Comparison of ENCODE assay signal across 1 cellular context in genomic region chr6:30763618-30764489, GRCh38.
TF ChIP-seq lines count a peak whose summit lies in the region.

No MANE protein-coding gene starts in this region.

TF ChIP-seq in HepG2, 621 proteins besides CTCF, POLR2A, EP300 and RAD21 (continued from another document and continues in another):
- TF ChIP-seq ZNF629 (CRISPR knock-in tag; conservative IDR thresholded peaks at IDR 0.05) (peak; percentile 75; the same call in 1 of the 2 replicates), KMT2A (CRISPR knock-in tag; IDR thresholded peaks at IDR 0.05) (no peak; the same call in 1 of the 2 replicates), RARA (CRISPR knock-in tag; IDR thresholded peaks at IDR 0.05) (peak; percentile 97), TGIF2 (CRISPR knock-in tag; IDR thresholded peaks at IDR 0.05) (peak; percentile 48; the same call in 1 of the 2 replicates), ZNF484 (CRISPR knock-in tag; IDR thresholded peaks at IDR 0.05; ENCODE audit: borderline replicate concordance, low read depth) (no peak), ZNF337 (CRISPR knock-in tag; IDR thresholded peaks at IDR 0.05; ENCODE audit: borderline replicate concordance, low read depth) (peak; percentile 78), ZNF572 (CRISPR knock-in tag; IDR thresholded peaks at IDR 0.05) (peak; percentile 79), KDM5B (CRISPR knock-in tag; IDR thresholded peaks at IDR 0.05; ENCODE audit: borderline replicate concordance) (peak; percentile 37; the same call in 1 of the 2 replicates), ZFP36L2 (CRISPR knock-in tag; IDR thresholded peaks at IDR 0.05) (no peak), SOX5 (CRISPR knock-in tag; IDR thresholded peaks at IDR 0.05; ENCODE audit: borderline replicate concordance) (peak; percentile 98), MLX (CRISPR knock-in tag; IDR thresholded peaks at IDR 0.05) (peak; percentile 85), SIX4 (CRISPR knock-in tag; IDR thresholded peaks at IDR 0.05) (peak; percentile 53; the same call in 1 of the 2 replicates), ZGPAT (CRISPR knock-in tag; IDR thresholded peaks at IDR 0.05) (peak; percentile 91), IRF9 (CRISPR knock-in tag; IDR thresholded peaks at IDR 0.05; ENCODE audit: borderline replicate concordance) (peak; percentile 64; the same call in 1 of the 2 replicates), HNF4G (IDR thresholded peaks at IDR 0.05; ENCODE audit: borderline replicate concordance, low read depth, low read length) (peak; percentile 80), HNF4G (CRISPR knock-in tag; IDR thresholded peaks at IDR 0.05; ENCODE audit: borderline replicate concordance, low read depth) (peak; percentile 82; the same call in 1 of the 2 replicates), MED8 (CRISPR knock-in tag; IDR thresholded peaks at IDR 0.05; ENCODE audit: insufficient replicate concordance) (peak; percentile 96), ZNF503 (CRISPR knock-in tag; IDR thresholded peaks at IDR 0.05) (peak; percentile 3), RORA (CRISPR knock-in tag; IDR thresholded peaks at IDR 0.05) (0 out of 2 replicates have a peak, but pooled peaks have one; percentile 38), HNRNPH1 (optimal IDR thresholded peaks at IDR 0.05; ENCODE audit: low read depth, low read length) (no peak), DMTF1 (CRISPR knock-in tag; IDR thresholded peaks at IDR 0.05) (no peak), THRA (CRISPR knock-in tag; IDR thresholded peaks at IDR 0.05; ENCODE audit: borderline replicate concordance) (peak; percentile 83; the same call in 1 of the 2 replicates), HNRNPL (IDR thresholded peaks at IDR 0.05; ENCODE audit: low read depth, low read length) (no peak), ZFP90 (CRISPR knock-in tag; IDR thresholded peaks at IDR 0.05; ENCODE audit: borderline replicate concordance) (peak; percentile 30; the same call in 1 of the 2 replicates), ONECUT2 (CRISPR knock-in tag; IDR thresholded peaks at IDR 0.05) (peak; percentile 37; the same call in 1 of the 2 replicates), PAX8 (CRISPR knock-in tag; IDR thresholded peaks at IDR 0.05; ENCODE audit: borderline replicate concordance) (no peak), RARG (CRISPR knock-in tag; IDR thresholded peaks at IDR 0.05; ENCODE audit: low read depth) (no peak), NFE2L1 (CRISPR knock-in tag; IDR thresholded peaks at IDR 0.05; ENCODE audit: borderline replicate concordance) (no peak; the same call in 1 of the 2 replicates), RELA (CRISPR knock-in tag; IDR thresholded peaks at IDR 0.05) (peak; percentile 34; the same call in 1 of the 2 replicates), ERF (CRISPR knock-in tag; IDR thresholded peaks at IDR 0.05) (peak; percentile 91), RFX3 (CRISPR knock-in tag; IDR thresholded peaks at IDR 0.05) (no peak), SMAD9 (CRISPR knock-in tag; IDR thresholded peaks at IDR 0.05) (no peak), ATAD3A (CRISPR knock-in tag; IDR thresholded peaks at IDR 0.05) (no peak), PATZ1 (CRISPR knock-in tag; IDR thresholded peaks at IDR 0.05) (peak; percentile 89), GATAD1 (CRISPR knock-in tag; IDR thresholded peaks at IDR 0.05) (no peak; the same call in none of the 2 replicates), SKI (IDR thresholded peaks at IDR 0.05; ENCODE audit: partially characterized antibody) (peak; percentile 89), NR3C1 (CRISPR knock-in tag; IDR thresholded peaks at IDR 0.05) (no peak), KLF13 (CRISPR knock-in tag; IDR thresholded peaks at IDR 0.05) (0 out of 2 replicates have a peak, but pooled peaks have one; percentile 41), POGZ (CRISPR knock-in tag; IDR thresholded peaks at IDR 0.05) (peak; percentile 53; the same call in 1 of the 2 replicates), MTA3 (CRISPR knock-in tag; IDR thresholded peaks at IDR 0.05) (no peak), STAG1 (CRISPR knock-in tag; IDR thresholded peaks at IDR 0.05) (peak; percentile 45), ZNF552 (CRISPR knock-in tag; IDR thresholded peaks at IDR 0.05; ENCODE audit: borderline replicate concordance) (no peak), ZNF678 (CRISPR knock-in tag; IDR thresholded peaks at IDR 0.05) (no peak), SAFB2 (CRISPR knock-in tag; IDR thresholded peaks at IDR 0.05; ENCODE audit: borderline replicate concordance, low read depth) (peak; percentile 14; the same call in 1 of the 2 replicates), ZNF430 (CRISPR knock-in tag; IDR thresholded peaks at IDR 0.05) (0 out of 2 replicates have a peak, but pooled peaks have one; percentile 71), U2AF1 (optimal IDR thresholded peaks at IDR 0.05; ENCODE audit: low read depth, low read length) (no peak), ZNF562 (CRISPR knock-in tag; IDR thresholded peaks at IDR 0.05; ENCODE audit: borderline replicate concordance) (no peak), BRD4 (CRISPR knock-in tag; IDR thresholded peaks at IDR 0.05) (peak; percentile 91), PRDM4 (CRISPR knock-in tag; IDR thresholded peaks at IDR 0.05; ENCODE audit: borderline replicate concordance) (no peak), ZNF724P (CRISPR knock-in tag; IDR thresholded peaks at IDR 0.05; ENCODE audit: borderline replicate concordance) (peak; percentile 29; the same call in 1 of the 2 replicates), ZNF101 (CRISPR knock-in tag; IDR thresholded peaks at IDR 0.05; ENCODE audit: borderline replicate concordance, low read depth) (no peak), ZBTB7A (CRISPR knock-in tag; IDR thresholded peaks at IDR 0.05) (no peak), TEAD2 (CRISPR knock-in tag; IDR thresholded peaks at IDR 0.05) (no peak), LRRFIP1 (CRISPR knock-in tag; conservative IDR thresholded peaks at IDR 0.05) (no peak), NFE2 (CRISPR knock-in tag; IDR thresholded peaks at IDR 0.05) (no peak), SMARCE1 (IDR thresholded peaks at IDR 0.05; ENCODE audit: borderline replicate concordance) (no peak)
